Comparison of ENCODE assay signal across 15 cellular contexts in genomic region chr3:170079466-170080165, GRCh38. TPM values are rescaled to one million over a fixed set of nuclear protein-coding genes. Genes with fewer than 3 reads are reported as not detected.
DNase-seq lines count a peak whose midpoint lies in the region; TF ChIP-seq lines count a peak whose summit lies in the region.
"Had no signal": no experiment of that assay in that cellular context is flagged by ENCODE, and none has a peak within 500 bp of the region (broad histone marks: within the 10 kb centered on the region; RNA-seq: fewer than 3 reads in every experiment).

No MANE protein-coding gene starts in this region.

- H3K4me1 ChIP-seq in osteoblast (ENCODE audit: insufficient read depth, low read length): peaks cover 7% of the 10 kb centered on the region

- H3K9me3 ChIP-seq in osteoblast (ENCODE audit: low read depth, low read length): no peaks in the 10 kb centered on the region
- H3K9me3 ChIP-seq: BE2C had no signal

- H3K79me2 ChIP-seq in osteoblast (ENCODE audit: insufficient read depth, low read length): no peaks in the 10 kb centered on the region

- in situ Hi-C loops in Caki2 (cut with HindIII; ENCODE audit: low pct_unique_long_range_greater_than_20kb, low sequenced_read_pairs): no loop called here

- no peak overlapping the region for H3K4me2 ChIP-seq in osteoblast (ENCODE audit: insufficient read depth, low read length)

- TF ChIP-seq CTCF in VCaP (conservative IDR thresholded peaks at IDR 0.05) (no peak), osteoblast (IDR thresholded peaks at IDR 0.05; ENCODE audit: extremely low read depth, low read depth, low read length) (no peak)

- H3K27ac ChIP-seq in VCaP (peak overlapping the region; percentile 91), osteoblast (ENCODE audit: low read depth, low read length) (no peak overlapping the region)
- H3K27ac ChIP-seq: HL-60 had no signal

- H3K36me3 ChIP-seq in osteoblast (ENCODE audit: insufficient read depth, low read length): peaks cover 17% of the 10 kb centered on the region
- H3K36me3 ChIP-seq: BE2C had no signal

- no peaks in the 10 kb centered on the region for H3K27me3 ChIP-seq in osteoblast (ENCODE audit: insufficient read depth, low read length)
- H3K27me3 ChIP-seq: BE2C had no signal

- no peak overlapping the region for H2AFZ ChIP-seq in osteoblast (ENCODE audit: low read length)

- DNase-seq in Caki2 (ENCODE audit: low read depth) (peak; percentile 89), iris pigment epithelial cell (ENCODE audit: low read depth) (peak; percentile 4), renal cortical epithelial cell (ENCODE audit: low read depth) (peak; percentile 90), osteoblast (ENCODE audit: insufficient read length, low spot score, missing footprints) (no peak), GDM1 (lab: John Stamatoyannopoulos, UW) (no peak)
- DNase-seq in activated CD4-positive, alpha-beta T cell treated with anti-CD3 and anti-CD28 coated beads, Interleukin-2, amount 50 U/mL, for 1 hour: no peak
- DNase-seq: activated CD4-positive, CD25-positive, alpha-beta regulatory T cell; activated CD8-positive, alpha-beta memory T cell treated with anti-CD3 and anti-CD28 coated beads for 24 hours; activated T-cell treated with anti-CD3 and anti-CD28 coated beads, Interleukin-2, amount 50 U/mL, for 48 hours; BE2C; left ventricle myocardium superior; NCI-H226; stimulated activated naive B cell treated with anti-CD40 and anti-IgM and Interleukin-4, amounts not matched to agents 10 μg/mL and 1 μg/mL and 100 μg/mL, for 72 hours had no signal

- no peak overlapping the region for H3K4me3 ChIP-seq in osteoblast (ENCODE audit: insufficient read depth, low read length)

- no peaks in the 10 kb centered on the region for H4K20me1 ChIP-seq in osteoblast (ENCODE audit: insufficient read depth, low read length)

RNA-seq across cellular contexts. Expression of gene GPR160, which starts 41.8 kb away (rescaled TPM):
- total RNA-seq in Caki2 (2014; rRNA removed; shearing (Covaris generic); ENCODE audit: low replicate concordance): 66.6 and 105 TPM in 2 replicates
- 28.6 and 50.5 TPM in 2 replicates for total RNA-seq in renal cortical epithelial cell
- 0.29 TPM in 1 of 2 replicates, not detected in the other for total RNA-seq in osteoblast

Comparison
In these comparisons a context has a peak if more than half of its experiments do, and no peak if none do; other contexts are left out.
1. DNase-seq: peak in Caki2 (single experiment), iris pigment epithelial cell (single experiment) and renal cortical epithelial cell (single experiment); none in osteoblast (single experiment), GDM1 (single experiment) and activated CD4-positive, alpha-beta T cell treated with anti-CD3 and anti-CD28 coated beads, Interleukin-2, amount 50 U/mL, for 1 hour (single experiment).
2. RNA of gene GPR160, which starts 41.8 kb away (total RNA-seq): 66.6 to 105 TPM in Caki2 and 28.6 to 50.5 TPM in renal cortical epithelial cell; 0.29 TPM in osteoblast; every median in the first group is over 10 times any median in the second.